16 cellular contexts compared by ENCODE assay signal in the genomic region with DNA sequence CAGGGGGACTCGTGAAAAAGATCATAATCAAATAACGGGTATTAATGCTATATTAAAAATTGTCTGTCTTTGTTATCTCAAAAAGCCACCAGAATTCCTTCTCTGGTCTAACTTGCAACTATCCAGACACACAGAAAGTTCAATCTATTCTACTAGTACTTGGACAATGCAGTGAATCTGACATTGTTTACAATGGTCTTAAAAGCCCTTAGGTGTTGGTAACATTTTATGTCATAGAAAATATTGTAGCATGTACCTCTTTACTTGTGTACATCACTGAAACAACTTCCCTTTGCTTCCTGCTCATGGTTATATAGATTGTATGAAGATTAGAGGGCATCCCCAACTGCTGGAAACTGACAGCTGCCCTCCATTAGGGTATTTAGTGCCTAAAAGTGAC.
DNase-seq lines count a peak whose midpoint lies in the region; ATAC-seq, FAIRE-seq and TF ChIP-seq lines count a peak whose summit lies in the region.
"Had no signal": no experiment of that assay in that cellular context is flagged by ENCODE, and none has a peak within 500 bp of the region (broad histone marks: within the 10 kb centered on the region; RNA-seq: fewer than 3 reads in every experiment).

No MANE protein-coding gene starts in this region.

- no TSS peak for BruUV-seq in GM12878 (replicated peaks; lab: Mats Ljungman, UMichigan)

- WGBS in GM12878 (ENCODE audit: insufficient coverage, insufficient replicate concordance, low lambda C conversion rate, missing lambda C conversion rate): 2% methylated on average over 2 of the region's 2 CpGs

- no peak for DNase-seq in CD4-positive, CD25-positive, alpha-beta regulatory T cell
- DNase-seq in MM.1S: peak; percentile 8
- DNase-seq in GM12878 (ENCODE audit: low read depth, low spot score): no peak
- no peak for DNase-seq in stimulated activated CD8-positive, alpha-beta memory T cell treated with anti-CD3 and anti-CD28 coated beads, Interleukin-4, amount 100 ng/mL, for 48 hours
- no peak for DNase-seq in NCI-H2227 (lab: John Stamatoyannopoulos, UW; ENCODE audit: unreplicated experiment)
- no peak for DNase-seq in medulla oblongata (ENCODE audit: extremely low spot score)
- no peak for DNase-seq in Right ventricle myocardium inferior (ENCODE audit: missing footprints)
- DNase-seq: GOT3, IMR-90, lower lobe of right lung, retina, trophoblast cell had no signal

- no peaks in the 10 kb centered on the region for H3K79me2 ChIP-seq in MM.1S (ENCODE audit: low read length)
- H3K79me2 ChIP-seq in GM12878 (ENCODE audit: control insufficient read depth, insufficient read depth, low read length): no peaks in the 10 kb centered on the region

- H3K36me3 ChIP-seq in CD4-positive, CD25-positive, alpha-beta regulatory T cell (ENCODE audit: control insufficient read depth, insufficient read depth, low read length): no peaks in the 10 kb centered on the region
- H3K36me3 ChIP-seq in MM.1S (replicated peaks; ENCODE audit: insufficient read depth, low read length) (no peaks in the 10 kb centered on the region), GM12878 (ENCODE audit: control insufficient read depth in 2 of 2, insufficient read depth in 2 of 2, low read length in 1 of 2) (no peaks in the 10 kb centered on the region)
- H3K36me3 ChIP-seq: lower lobe of right lung had no signal

- H4K20me1 ChIP-seq in MM.1S (ENCODE audit: insufficient read depth, low read length): no peaks in the 10 kb centered on the region
- H4K20me1 ChIP-seq in GM12878 (ENCODE audit: control insufficient read depth, insufficient read depth): no peaks in the 10 kb centered on the region

- peaks cover 38% of the 10 kb centered on the region for H3K4me1 ChIP-seq in CD4-positive, CD25-positive, alpha-beta regulatory T cell (ENCODE audit: control insufficient read depth, insufficient read depth, low read length, poor library complexity, severe bottlenecking)
- H3K4me1 ChIP-seq in MM.1S (ENCODE audit: low read length) (peaks cover 31% of the 10 kb centered on the region), GM12878 (ENCODE audit: control insufficient read depth, insufficient read depth, low read length) (peaks cover 21% of the 10 kb centered on the region)

- ATAC-seq in CD4-positive, CD25-positive, alpha-beta regulatory T cell (ENCODE audit: low read depth in 2 of 2): no peak
- ATAC-seq in GM18498 (IDR thresholded peaks at IDR 0.05; ENCODE audit: unreplicated experiment) (peak; percentile 6), GM12878 (peak; percentile 37), Right ventricle myocardium inferior (no peak)
- ATAC-seq: lower lobe of right lung, SK-N-SH treated with all-trans-retinoic acid at 6 μM for 48 hours, WTC11 had no signal

- H3K9me2 ChIP-seq in MM.1S (replicated peaks; ENCODE audit: insufficient read depth, low read length): no peaks in the 10 kb centered on the region

- no peaks in the 10 kb centered on the region for H3K36me3 Mint-ChIP-seq in CD4-positive, CD25-positive, alpha-beta regulatory T cell
- H3K36me3 Mint-ChIP-seq: WTC11 had no signal

- peak overlapping the region; percentile 2 to 49 (median 40) for H3K4me3 Mint-ChIP-seq in CD4-positive, CD25-positive, alpha-beta regulatory T cell
- H3K4me3 Mint-ChIP-seq: WTC11 had no signal

- peak overlapping the region; percentile 43 for H3K4me3 ChIP-seq in CD4-positive, CD25-positive, alpha-beta regulatory T cell (ENCODE audit: low read depth, low read length)
- H3K4me3 ChIP-seq in MM.1S (ENCODE audit: low read length) (peak overlapping the region; percentile 13; the same call in 1 of the 2 replicates), GM12878 (no peak overlapping the region)
- H3K4me3 ChIP-seq: lower lobe of right lung had no signal

- peaks cover 0 to 5% (median 0%) of the 10 kb centered on the region in 7 donors for H3K9me3 Mint-ChIP-seq in CD4-positive, CD25-positive, alpha-beta regulatory T cell

- no peak overlapping the region for H2AFZ ChIP-seq in MM.1S (ENCODE audit: low read length)
- no peak overlapping the region for H2AFZ ChIP-seq in GM12878 (ENCODE audit: control insufficient read depth, low read depth, low read length)

- FAIRE-seq in GM12878 (lab: Jason Lieb, UNC): no peak
- FAIRE-seq: bronchial epithelial cell had no signal

- CTCF ChIA-PET in GM12878 (lab: Yijun Ruan, JAX): interaction anchor here (1.1 to 1.6 kb wide), 5 partner anchors 9 to 249 kb away, joined by 3 to 4 read pairs (median 3); no protein-coding TSS in a partner anchor

- H3K4me2 ChIP-seq in MM.1S (ENCODE audit: low read depth, low read length) (peak overlapping the region; percentile 64), GM12878 (ENCODE audit: control insufficient read depth, insufficient read depth) (peak overlapping the region; percentile 66; the same call in 1 of the 2 replicates)

- H3K27ac ChIP-seq in CD4-positive, CD25-positive, alpha-beta regulatory T cell (ENCODE audit: insufficient read depth, low read length, poor library complexity, severe bottlenecking): no peak overlapping the region
- H3K27ac ChIP-seq in MM.1S (ENCODE audit: low read length): peak overlapping the region; percentile 82; the same call in 1 of the 2 replicates
- H3K27ac ChIP-seq in GM12878 (ENCODE audit: control insufficient read depth, insufficient read depth): peak overlapping the region; percentile 33
- H3K27ac ChIP-seq: lower lobe of right lung had no signal

- TF ChIP-seq CTCF in MM.1S (IDR thresholded peaks at IDR 0.05; ENCODE audit: low read length): no peak
- TF ChIP-seq CTCF in GM12878 (IDR thresholded peaks at IDR 0.05 in 2 of 3, conservative IDR thresholded peaks at IDR 0.05 in 1 of 3; ENCODE audit: control insufficient read depth in 2 of 3, extremely low read depth in 1 of 3, insufficient read depth in 1 of 3, low read depth in 3 of 3, low read length in 3 of 3): no peak

- RAD21 ChIA-PET in GM12878 (lab: Charles Lee; ENCODE audit: unreplicated experiment): interaction anchor here (0.8 to 3.3 kb wide), 3 partner anchors 14 to 109 kb away, joined by 3 to 20 read pairs (median 5); partner anchors contain the start of gene PPP3CA

- peaks cover 7% of the 10 kb centered on the region for H3K27me3 ChIP-seq in CD4-positive, CD25-positive, alpha-beta regulatory T cell (ENCODE audit: control insufficient read depth, insufficient read depth, low read length)
- no peaks in the 10 kb centered on the region for H3K27me3 ChIP-seq in MM.1S (replicated peaks; ENCODE audit: insufficient read depth, low read length)
- H3K27me3 ChIP-seq in GM12878 (replicated peaks in 1 of 2; ENCODE audit: control insufficient read depth in 2 of 2, insufficient read depth in 2 of 2, low read length in 1 of 2): no peaks in the 10 kb centered on the region

- POLR2A ChIA-PET in GM12878 (lab: Charles Lee): interaction anchor here (0.8 kb wide), 1 partner anchor 71 kb away, joined by 3 read pairs; no protein-coding TSS in a partner anchor

- no peak for TF ChIP-seq RAD21 in GM12878 (IDR thresholded peaks at IDR 0.05; ENCODE audit: insufficient read depth, low read depth, low read length)

- SMC1A ChIA-PET in GM12878 (lab: Charles Lee; ENCODE audit: uncharacterized antibody, unreplicated experiment): interaction anchor here (0.6 to 1.9 kb wide), 15 partner anchors 11 to 1325 kb away, joined by 3 to 11 read pairs (median 4); partner anchors contain the start of gene PPP3CA

- no peak for TF ChIP-seq POLR2A in GM12878 (IDR thresholded peaks at IDR 0.05; ENCODE audit: low read depth, low read length)

- no peaks in the 10 kb centered on the region for H3K9me3 ChIP-seq in CD4-positive, CD25-positive, alpha-beta regulatory T cell (ENCODE audit: control insufficient read depth in 2 of 2, low read length in 2 of 2)
- no peaks in the 10 kb centered on the region for H3K9me3 ChIP-seq in MM.1S (replicated peaks; ENCODE audit: insufficient read depth, low read length)
- peaks cover 9% of the 10 kb centered on the region; the same call in 1 of the 3 replicates for H3K9me3 ChIP-seq in GM12878 (replicated peaks; ENCODE audit: control insufficient read depth, insufficient read depth, low read length)
- H3K9me3 ChIP-seq: lower lobe of right lung had no signal

- TF ChIP-seq EP300 in GM12878 (IDR thresholded peaks at IDR 0.05; ENCODE audit: borderline replicate concordance in 1 of 2, control insufficient read depth in 1 of 2, low read depth in 2 of 2, low read length in 2 of 2): no peak

- H3K27ac Mint-ChIP-seq in CD4-positive, CD25-positive, alpha-beta regulatory T cell: no peak overlapping the region

- H3K4me1 Mint-ChIP-seq in CD4-positive, CD25-positive, alpha-beta regulatory T cell: peaks cover 28 to 54% (median 37%) of the 10 kb centered on the region in 4 donors

- H3K27me3 Mint-ChIP-seq in CD4-positive, CD25-positive, alpha-beta regulatory T cell: peaks cover 47% of the 10 kb centered on the region

- intact Hi-C loops in GM12878 (cut with micrococcal nuclease; ENCODE audit: unreplicated experiment): loop anchor here (5.0 to 10.0 kb wide), 2 partner anchors 71 to 386 kb away; partner anchors contain the start of gene PPP3CA
- intact Hi-C loops in Right ventricle myocardium inferior (cut with DNase I): no loop called here

- in situ Hi-C loops in GM12878 (cut with MboI): no loop called here

- H3K9ac ChIP-seq in MM.1S (ENCODE audit: low read length): no peak overlapping the region
- no peak overlapping the region for H3K9ac ChIP-seq in GM12878 (ENCODE audit: control insufficient read depth, insufficient read depth, low read length)

- peaks cover 25% of the 10 kb centered on the region for H3F3A ChIP-seq in MM.1S (ENCODE audit: insufficient read depth, low read length)

TF ChIP-seq in GM12878, 131 proteins besides CTCF, POLR2A, EP300 and RAD21:
- TF ChIP-seq SPI1 (IDR thresholded peaks at IDR 0.05; ENCODE audit: borderline replicate concordance, insufficient read depth, low read depth, low read length): no peak
- TF ChIP-seq MTA2 (IDR thresholded peaks at IDR 0.05; ENCODE audit: low read depth): 0 out of 2 replicates have a peak, but pooled peaks have one; percentile 3
- TF ChIP-seq EGR1 (IDR thresholded peaks at IDR 0.05; ENCODE audit: borderline replicate concordance in 1 of 2, low read depth in 2 of 2, low read length in 2 of 2): no peak
- no peak for TF ChIP-seq CHD2 (IDR thresholded peaks at IDR 0.05; ENCODE audit: borderline replicate concordance, low read depth, low read length)
- no peak for TF ChIP-seq DPF2 (IDR thresholded peaks at IDR 0.05)

Comparison
In these comparisons a context has a peak if more than half of its experiments do, and no peak if none do; other contexts are left out.
1. ATAC-seq: peak in GM18498 (single experiment) and GM12878 (single experiment); none in CD4-positive, CD25-positive, alpha-beta regulatory T cell (0 of 2) and Right ventricle myocardium inferior (single experiment).